Comparison of ENCODE assay signal across 26 cellular contexts in the genomic region with DNA sequence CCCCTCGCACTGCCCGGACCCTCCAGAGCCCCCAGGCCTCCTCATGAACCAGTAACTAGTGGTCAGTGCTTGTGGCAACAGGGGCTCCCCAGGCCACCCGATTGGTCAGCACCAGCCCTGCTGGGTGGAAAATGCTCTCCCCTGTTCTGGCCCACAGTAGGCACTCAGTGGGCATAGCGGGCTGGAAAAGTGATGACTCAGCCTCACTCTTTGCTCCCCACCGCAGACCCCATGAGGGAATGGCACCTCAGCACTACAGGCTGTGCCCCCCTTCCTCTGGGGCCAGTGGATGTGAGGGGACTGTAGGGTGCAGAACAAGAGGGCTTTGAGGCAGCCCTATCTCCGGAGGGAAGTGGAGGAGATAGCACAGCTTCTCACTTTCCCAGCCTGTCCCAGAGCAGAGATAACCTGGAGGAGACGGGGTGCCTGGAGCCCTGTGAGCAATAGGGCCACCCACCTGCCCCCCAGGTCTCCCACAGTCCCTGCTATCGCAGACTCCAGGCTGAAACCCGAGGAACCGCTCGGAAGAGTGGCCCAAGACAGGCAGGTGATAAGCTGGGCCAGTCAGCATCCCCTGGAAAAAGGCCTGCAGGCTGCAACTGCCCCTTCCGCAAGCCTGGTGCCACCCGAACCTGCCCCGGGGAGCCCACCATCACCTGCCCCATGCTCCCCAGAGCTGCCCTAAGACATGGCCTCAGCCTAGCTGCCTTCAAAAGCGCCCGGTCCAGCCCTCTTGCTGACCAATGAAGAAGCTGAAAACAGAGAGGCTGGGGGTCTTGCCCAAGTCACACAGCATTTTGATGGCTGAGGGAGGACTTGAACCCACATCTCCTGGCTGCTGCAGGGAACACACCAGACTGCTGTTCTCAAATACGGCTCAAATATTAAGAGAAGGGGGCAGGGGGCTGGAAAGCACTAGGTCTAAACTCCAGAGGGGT. TPM values are rescaled to one million over a fixed set of nuclear protein-coding genes. Genes with fewer than 3 reads are reported as not detected.
"Had no signal": no experiment of that assay in that cellular context is flagged by ENCODE, and none has a peak within 500 bp of the region (broad histone marks: within the 10 kb centered on the region; RNA-seq: fewer than 3 reads in every experiment).

No MANE protein-coding gene starts in this region.

- H3K4me3 Mint-ChIP-seq: memory B cell; naive thymus-derived CD4-positive, alpha-beta T cell; natural killer cell treated with Interleukin-12 subunit alpha and Interleukin-12 subunit beta and Interleukin-15 and Interleukin-18, amount 100 ng/mL, for 72 hours; stimulated activated memory B cell treated with anti-CD40 and anti-IgM and Interleukin-4, amounts not matched to agents 10 μg/mL and 1 μg/mL and 100 μg/mL, for 72 hours; stimulated activated naive CD8-positive, alpha-beta T cell treated with anti-CD3 and anti-CD28 coated beads, Interleukin-15, amount 100 ng/mL, for 72 hours; type B pancreatic cell had no signal

- ATAC-seq: mucosa of descending colon; naive thymus-derived CD4-positive, alpha-beta T cell; natural killer cell treated with Interleukin-12 subunit alpha and Interleukin-12 subunit beta and Interleukin-15 and Interleukin-18, amount 100 ng/mL, for 72 hours; pancreas; right cardiac atrium; stimulated activated memory B cell treated with anti-CD40 and anti-IgM and Interleukin-4, amounts not matched to agents 10 μg/mL and 1 μg/mL and 100 μg/mL, for 72 hours; stimulated activated naive CD8-positive, alpha-beta T cell treated with anti-CD3 and anti-CD28 coated beads, Interleukin-15, amount 100 ng/mL, for 72 hours had no signal

- H3K36me3 Mint-ChIP-seq: naive thymus-derived CD4-positive, alpha-beta T cell; natural killer cell treated with Interleukin-12 subunit alpha and Interleukin-12 subunit beta and Interleukin-15 and Interleukin-18, amount 100 ng/mL, for 72 hours; stimulated activated memory B cell treated with anti-CD40 and anti-IgM and Interleukin-4, amounts not matched to agents 10 μg/mL and 1 μg/mL and 100 μg/mL, for 72 hours; type B pancreatic cell had no signal

- H3K27me3 Mint-ChIP-seq: type B pancreatic cell had no signal

- H3K9me3 ChIP-seq: mucosa of descending colon, pancreas, prostate gland, sigmoid colon, uterus had no signal

- H3K4me3 ChIP-seq: left ventricle myocardium inferior, lung, mucosa of descending colon, pancreas, prostate gland, sigmoid colon, spleen, tibial nerve, uterus had no signal

- H3K27ac ChIP-seq: left ventricle myocardium inferior, pancreas, prostate gland, sigmoid colon, spleen, tibial nerve, uterus had no signal

- H3K9me3 Mint-ChIP-seq: memory B cell; natural killer cell treated with Interleukin-12 subunit alpha and Interleukin-12 subunit beta and Interleukin-15 and Interleukin-18, amount 100 ng/mL, for 72 hours had no signal

- H3K4me1 ChIP-seq: prostate gland, sigmoid colon, uterus had no signal

- DNase-seq: islet precursor cell; left ventricle myocardium inferior; midbrain; mucosa of descending colon; naive thymus-derived CD4-positive, alpha-beta T cell; nucleus accumbens; posterior cingulate gyrus; retina; right cardiac atrium; sigmoid colon; small intestine; spleen; stimulated activated CD4-positive, alpha-beta T cell treated with anti-CD3 and anti-CD28 coated beads, Interleukin-4, amount 100 ng/mL, for 4 hours; stimulated activated CD8-positive, alpha-beta memory T cell treated with anti-CD3 and anti-CD28 coated beads, Interleukin-4, amount 100 ng/mL, for 48 hours; stimulated activated naive CD4-positive, alpha-beta T cell treated with Interleukin-2 at 50 U/mL for 16 hours; stimulated activated naive CD8-positive, alpha-beta T cell treated with anti-CD3 and anti-CD28 coated beads, Interleukin-15, amount 100 ng/mL, for 72 hours; substantia nigra; uterus had no signal

- H3K27me3 ChIP-seq: pancreas, sigmoid colon, tibial nerve, uterus had no signal

- H3K27ac Mint-ChIP-seq: memory B cell; natural killer cell treated with Interleukin-12 subunit alpha and Interleukin-12 subunit beta and Interleukin-15 and Interleukin-18, amount 100 ng/mL, for 72 hours; stimulated activated memory B cell treated with anti-CD40 and anti-IgM and Interleukin-4, amounts not matched to agents 10 μg/mL and 1 μg/mL and 100 μg/mL, for 72 hours; stimulated activated naive CD8-positive, alpha-beta T cell treated with anti-CD3 and anti-CD28 coated beads, Interleukin-15, amount 100 ng/mL, for 72 hours; type B pancreatic cell had no signal

- H3K4me1 Mint-ChIP-seq: naive thymus-derived CD4-positive, alpha-beta T cell; stimulated activated naive CD8-positive, alpha-beta T cell treated with anti-CD3 and anti-CD28 coated beads, Interleukin-15, amount 100 ng/mL, for 72 hours had no signal

- FAIRE-seq: pancreas, small intestine had no signal

- H3K36me3 ChIP-seq: left ventricle myocardium inferior, pancreas, prostate gland, sigmoid colon, spleen, tibial nerve, uterus had no signal

RNA-seq across cellular contexts. Expression of a gene that starts 29.4 kb away (rescaled TPM):
- total RNA-seq: natural killer cell treated with Interleukin-12 subunit alpha and Interleukin-12 subunit beta and Interleukin-15 and Interleukin-18, amount 100 ng/mL, for 72 hours had no signal
